8 cellular contexts compared by ENCODE assay signal in the genomic region with DNA sequence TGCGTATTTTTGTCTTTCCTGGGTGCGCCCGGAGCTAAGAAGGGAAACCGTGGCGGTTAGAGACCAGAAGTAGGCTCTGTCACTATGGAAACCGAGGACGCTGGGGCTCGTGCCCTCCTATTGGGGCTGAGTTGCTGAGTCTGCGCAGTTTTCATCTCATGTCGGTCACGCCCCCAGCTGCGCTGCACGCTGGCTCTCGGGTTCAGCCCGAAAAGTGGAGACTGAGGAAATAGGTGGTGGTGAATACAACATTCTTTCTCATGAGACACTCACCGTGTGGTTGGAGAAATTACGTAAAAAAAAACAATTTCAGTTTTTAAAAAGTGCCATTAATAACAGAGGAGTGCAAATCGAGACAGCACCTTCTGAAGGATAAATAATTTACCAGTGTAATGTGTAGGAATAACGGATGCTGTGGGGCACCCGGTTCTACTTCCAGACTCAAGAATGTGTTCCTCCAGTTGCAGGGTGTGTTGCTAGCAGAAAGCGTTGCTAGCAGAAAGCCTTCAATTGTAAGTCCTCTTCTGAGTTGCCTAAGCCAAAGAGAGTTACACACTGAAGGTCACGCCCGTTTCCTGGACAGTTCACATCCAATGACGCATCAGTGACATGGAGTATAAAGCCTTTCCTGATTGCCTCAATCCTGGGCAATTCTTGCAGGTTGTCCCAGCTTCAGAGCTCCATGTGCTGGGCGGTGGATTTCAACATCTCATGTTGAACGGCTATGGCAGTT. TPM values are rescaled to one million over a fixed set of nuclear protein-coding genes. Genes with fewer than 3 reads are reported as not detected.
A peak's percentile ranks its signal among the peaks of the same experiment; 100 is the strongest.
DNase-seq lines count a peak whose midpoint lies in the region; ATAC-seq, FAIRE-seq and TF ChIP-seq lines count a peak whose summit lies in the region.

No MANE protein-coding gene starts in this region.

- H3K79me2 ChIP-seq in GM12878 (ENCODE audit: control insufficient read depth, insufficient read depth, low read length): no peaks in the 10 kb centered on the region

- peak; percentile 79 for FAIRE-seq in GM12878 (lab: Jason Lieb, UNC)

- peak overlapping the region; percentile 52; the same call in 1 of the 2 replicates for H3K4me3 ChIP-seq in GM12878

- no peaks in the 10 kb centered on the region for H4K20me1 ChIP-seq in GM12878 (ENCODE audit: control insufficient read depth, insufficient read depth)

- H3K4me1 ChIP-seq in GM12878 (ENCODE audit: control insufficient read depth, insufficient read depth, low read length): peaks cover 34% of the 10 kb centered on the region

- peaks cover 14% of the 10 kb centered on the region; the same call in 2 of the 3 replicates for H3K9me3 ChIP-seq in GM12878 (replicated peaks; ENCODE audit: control insufficient read depth, insufficient read depth, low read length)

- no peak for TF ChIP-seq EP300 in GM12878 (IDR thresholded peaks at IDR 0.05; ENCODE audit: borderline replicate concordance in 1 of 2, control insufficient read depth in 1 of 2, low read depth in 2 of 2, low read length in 2 of 2)

- peak overlapping the region; percentile 82 for H3K4me2 ChIP-seq in GM12878 (ENCODE audit: control insufficient read depth, insufficient read depth)

- POLR2A ChIA-PET in GM12878 (lab: Charles Lee): interaction anchor here (0.7 to 2.0 kb wide), 6 partner anchors 10 to 48 kb away, joined by 3 to 7 read pairs (median 4); no protein-coding TSS in a partner anchor

- SMC1A ChIA-PET in GM12878 (lab: Charles Lee; ENCODE audit: uncharacterized antibody, unreplicated experiment): interaction anchor here (0.7 to 3.2 kb wide), 8 partner anchors 10 to 49 kb away, joined by 3 to 10 read pairs (median 6); no protein-coding TSS in a partner anchor

- RAD21 ChIA-PET in GM12878 (lab: Charles Lee; ENCODE audit: unreplicated experiment): interaction anchor here (1.3 to 1.4 kb wide), 2 partner anchors 19 to 116 kb away, joined by 3 read pairs; no protein-coding TSS in a partner anchor

- in situ Hi-C loops in GM12878 (cut with MboI): no loop called here

- DNase-seq in NCI-H2029 treated with DMSO at 0.1 percent for 48 hours (lab: John Stamatoyannopoulos, UW): peak; percentile 79
- DNase-seq in T1000 (lab: John Stamatoyannopoulos, UW): peak; percentile 45
- peak; percentile 73 for DNase-seq in GM12878 (ENCODE audit: low read depth, low spot score)
- peak; percentile 54 for DNase-seq in iPS DF 19.7 (ENCODE audit: low read depth, low spot score)
- peak; percentile 93 for DNase-seq in sciatic nerve (ENCODE audit: low spot score)
- no peak for DNase-seq in GOT3 (lab: John Stamatoyannopoulos, UW)

- CTCF ChIA-PET in GM12878 (lab: Yijun Ruan, JAX): interaction anchor here (0.7 to 2.1 kb wide), 4 partner anchors 10 to 50 kb away, joined by 3 to 10 read pairs (median 6); no protein-coding TSS in a partner anchor

- TF ChIP-seq RAD21 in GM12878 (IDR thresholded peaks at IDR 0.05; ENCODE audit: insufficient read depth, low read depth, low read length): no peak

- ATAC-seq in GM18505 (IDR thresholded peaks at IDR 0.05; ENCODE audit: unreplicated experiment): peak; percentile 81
- peak; percentile 94 for ATAC-seq in HG03039 (IDR thresholded peaks at IDR 0.05; ENCODE audit: unreplicated experiment)
- peak; percentile 88 for ATAC-seq in GM12878
- ATAC-seq in sciatic nerve: peak; percentile 99

- no peaks in the 10 kb centered on the region for H3K36me3 ChIP-seq in GM12878 (ENCODE audit: control insufficient read depth in 2 of 2, insufficient read depth in 2 of 2, low read length in 1 of 2)

- under 1% methylated on average over 26 of the region's 26 CpGs for WGBS in GM12878 (ENCODE audit: insufficient coverage, insufficient replicate concordance, low lambda C conversion rate, missing lambda C conversion rate)

- intact Hi-C loops in GM12878 (cut with micrococcal nuclease; ENCODE audit: unreplicated experiment): no loop called here
- intact Hi-C loops in sciatic nerve (cut with DNase I): no loop called here

- H3K9ac ChIP-seq in GM12878 (ENCODE audit: control insufficient read depth, insufficient read depth, low read length): 0 out of 2 replicates have a peak overlapping the region, but pooled peaks have one; percentile 36

- BruUV-seq in GM12878 (replicated peaks; lab: Mats Ljungman, UMichigan): no TSS peak

- no peak for TF ChIP-seq CTCF in GM12878 (IDR thresholded peaks at IDR 0.05 in 2 of 3, conservative IDR thresholded peaks at IDR 0.05 in 1 of 3; ENCODE audit: control insufficient read depth in 2 of 3, extremely low read depth in 1 of 3, insufficient read depth in 1 of 3, low read depth in 3 of 3, low read length in 3 of 3)

- H3K27me3 ChIP-seq in GM12878 (replicated peaks in 1 of 2; ENCODE audit: control insufficient read depth in 2 of 2, insufficient read depth in 2 of 2, low read length in 1 of 2): no peaks in the 10 kb centered on the region

- peak overlapping the region; percentile 66 for H3K27ac ChIP-seq in GM12878 (ENCODE audit: control insufficient read depth, insufficient read depth)

- peak overlapping the region; percentile 80 for H2AFZ ChIP-seq in GM12878 (ENCODE audit: control insufficient read depth, low read depth, low read length)

- peak; percentile 46 for TF ChIP-seq POLR2A in GM18505 (IDR thresholded peaks at IDR 0.05; ENCODE audit: borderline replicate concordance, extremely low read depth, insufficient read depth, insufficient read length)
- no peak; the same call in none of the 2 replicates for TF ChIP-seq POLR2A in GM12878 (IDR thresholded peaks at IDR 0.05; ENCODE audit: low read depth, low read length)

TF ChIP-seq in GM12878, 131 proteins besides CTCF, POLR2A, EP300 and RAD21 (continues in another document):
- TF ChIP-seq SIN3A (IDR thresholded peaks at IDR 0.05; ENCODE audit: low read depth, low read length) (peak; percentile 74; the same call in 1 of the 2 replicates), EZH2 (IDR thresholded peaks at IDR 0.05; ENCODE audit: borderline replicate concordance, control insufficient read depth, low read depth, low read length) (no peak), BRCA1 (IDR thresholded peaks at IDR 0.05; ENCODE audit: low read depth, low read length) (no peak), NR2F1 (conservative IDR thresholded peaks at IDR 0.05) (0 out of 2 replicates have a peak, but pooled peaks have one; percentile 17), NR2C1 (IDR thresholded peaks at IDR 0.05) (no peak)

RNA-seq across cellular contexts. Expression of a gene that starts 20.4 kb away (rescaled TPM):
- 110 and 131 TPM in 2 replicates for total RNA-seq in GM12878 (2013; cell fraction: nucleolus; rRNA removed)
- 81.1 and 82.1 TPM in 2 replicates for total RNA-seq in GM12878 (2014; rRNA removed)
- total RNA-seq in GM12878 (2014; rRNA removed; fragmentation: Illumina TruSeq; extraction: Trizol): 48.5 and 51.2 TPM in 2 replicates
- 160 and 180 TPM in 2 replicates for total RNA-seq in GM12878 (2021)
- 96.5 TPM for polyA plus RNA-seq in GM12878 (2011; ENCODE audit: low read depth)
- 58.3 and 106 TPM in 2 replicates for polyA plus RNA-seq in GM12878 (2011; rRNA removed)
- 179 and 292 TPM in 2 replicates for polyA plus RNA-seq in GM12878 (2011; cell fraction: cytosol; rRNA removed)
- polyA plus RNA-seq in GM12878 (2011; cell fraction: nucleus; rRNA removed): 1,325 and 1,540 TPM in 2 replicates
- polyA plus RNA-seq in GM12878 (2012): 187 and 242 TPM in 2 replicates
- 56.4 and 70.0 TPM in 2 replicates for polyA plus RNA-seq in GM12878 (2014; fragmentation: Illumina TruSeq; extraction: Trizol)
- 10 to 100 TPM in 1 of 2 experiments, 1 to 10 TPM in 1; 9.2 to 17.0 TPM for polyA plus RNA-seq in GM12878 (2014; fragmentation: Nextera tagmentation; extraction: Ambion mirVana)
- 161 and 206 TPM in 2 replicates for polyA plus RNA-seq in GM12878 (2014; rRNA removed)
- 100 to 1,000 TPM; 147 to 148 TPM for polyA plus RNA-seq in GM12878 (2016; fragmentation: Nextera tagmentation; extraction: Ambion mirVana)
- polyA minus RNA-seq in GM12878 (2011; rRNA and poly(A)+ RNA removed): 65.9 and 109 TPM in 2 replicates
- 35.4 and 47.8 TPM in 2 replicates for polyA minus RNA-seq in GM12878 (2011; cell fraction: cytosol; rRNA and poly(A)+ RNA removed)
- polyA minus RNA-seq in GM12878 (2011; cell fraction: nucleus; rRNA and poly(A)+ RNA removed): 83.8 and 143 TPM in 2 replicates
- 72.2 TPM for total RNA-seq in sciatic nerve

RNA-seq across cellular contexts. Expression of a gene that starts 26.6 kb away (rescaled TPM):
- total RNA-seq in GM12878 (2013; cell fraction: nucleolus; rRNA removed): 197 and 225 TPM in 2 replicates
- total RNA-seq in GM12878 (2014; rRNA removed) (56.9 and 59.9 TPM in 2 replicates), GM12878 (2014; rRNA removed; fragmentation: Illumina TruSeq; extraction: Trizol) (35.4 and 39.2 TPM in 2 replicates), GM12878 (2021) (83.0 and 97.7 TPM in 2 replicates), sciatic nerve (63.9 TPM)
- 42.0 TPM for polyA plus RNA-seq in GM12878 (2011; ENCODE audit: low read depth)
- polyA plus RNA-seq in GM12878 (2011; rRNA removed) (61.3 and 91.0 TPM in 2 replicates), GM12878 (2014; fragmentation: Illumina TruSeq; extraction: Trizol) (40.6 and 45.4 TPM in 2 replicates), GM12878 (2014; fragmentation: Nextera tagmentation; extraction: Ambion mirVana) (10 to 100 TPM in 1 of 2 experiments, 1 to 10 TPM in 1; 8.4 to 12.4 TPM), GM12878 (2014; rRNA removed) (79.0 and 92.6 TPM in 2 replicates), GM12878 (2016; fragmentation: Nextera tagmentation; extraction: Ambion mirVana) (10 to 100 TPM; 59.8 to 60.2 TPM)
- polyA plus RNA-seq in GM12878 (2011; cell fraction: cytosol; rRNA removed): 84.2 and 109 TPM in 2 replicates
- 621 and 682 TPM in 2 replicates for polyA plus RNA-seq in GM12878 (2011; cell fraction: nucleus; rRNA removed)
- 82.8 and 83.1 TPM in 2 replicates for polyA plus RNA-seq in GM12878 (2012)
- polyA minus RNA-seq in GM12878 (2011; rRNA and poly(A)+ RNA removed): 60.2 and 100 TPM in 2 replicates
- polyA minus RNA-seq in GM12878 (2011; cell fraction: cytosol; rRNA and poly(A)+ RNA removed): 40.6 and 44.4 TPM in 2 replicates
- 124 and 168 TPM in 2 replicates for polyA minus RNA-seq in GM12878 (2011; cell fraction: nucleus; rRNA and poly(A)+ RNA removed)

RNA-seq across cellular contexts. Expression of a gene that starts 41.6 kb away (rescaled TPM):
- 1.3 TPM in 2 replicates for total RNA-seq in GM12878 (2013; cell fraction: nucleolus; rRNA removed)
- not detected in 2 replicates for total RNA-seq in GM12878 (2014; rRNA removed)
- 0.09 TPM in 2 replicates for total RNA-seq in GM12878 (2014; rRNA removed; fragmentation: Illumina TruSeq; extraction: Trizol)
- 0.26 TPM in 1 of 2 replicates, not detected in the other for total RNA-seq in GM12878 (2021)
- polyA plus RNA-seq in GM12878 (2011; ENCODE audit: low read depth): not detected
- 0.30 and 0.48 TPM in 2 replicates for polyA plus RNA-seq in GM12878 (2011; rRNA removed)
- 0.12 and 0.13 TPM in 2 replicates for polyA plus RNA-seq in GM12878 (2011; cell fraction: cytosol; rRNA removed)
- 0.41 and 0.69 TPM in 2 replicates for polyA plus RNA-seq in GM12878 (2011; cell fraction: nucleus; rRNA removed)
- polyA plus RNA-seq in GM12878 (2012): 0.08 and 0.24 TPM in 2 replicates
- polyA plus RNA-seq in GM12878 (2014; fragmentation: Illumina TruSeq; extraction: Trizol): 0.12 TPM in 1 of 2 replicates, not detected in the other
- polyA plus RNA-seq in GM12878 (2014; fragmentation: Nextera tagmentation; extraction: Ambion mirVana): under 1 TPM; 0.05 to 0.06 TPM
- polyA plus RNA-seq in GM12878 (2014; rRNA removed): 0.13 TPM in 1 of 2 replicates, not detected in the other
- under 1 TPM; 0.10 to 0.31 TPM for polyA plus RNA-seq in GM12878 (2016; fragmentation: Nextera tagmentation; extraction: Ambion mirVana)
- polyA minus RNA-seq in GM12878 (2011; rRNA and poly(A)+ RNA removed): 0.10 and 0.22 TPM in 2 replicates
- polyA minus RNA-seq in GM12878 (2011; cell fraction: cytosol; rRNA and poly(A)+ RNA removed): not detected in 2 replicates
- polyA minus RNA-seq in GM12878 (2011; cell fraction: nucleus; rRNA and poly(A)+ RNA removed): 0.19 and 0.24 TPM in 2 replicates
- total RNA-seq in sciatic nerve: 0.98 TPM
